ENCODE assay signal across 9 cellular contexts in genomic region chr18:45670281-45670962, GRCh38. TPM values are rescaled to one million over a fixed set of nuclear protein-coding genes. Genes with fewer than 3 reads are reported as not detected.
DNase-seq lines count a peak whose midpoint lies in the region; ATAC-seq and TF ChIP-seq lines count a peak whose summit lies in the region.
"Had no signal": no experiment of that assay in that cellular context is flagged by ENCODE, and none has a peak within 500 bp of the region (broad histone marks: within the 10 kb centered on the region; RNA-seq: fewer than 3 reads in every experiment).

No MANE protein-coding gene starts in this region.

- no peak for ATAC-seq in HG03025 (IDR thresholded peaks at IDR 0.05; ENCODE audit: low FRiP score, unreplicated experiment)

- H3K27me3 ChIP-seq in Caco-2 (replicated peaks; ENCODE audit: control insufficient read depth, insufficient read depth, low read length) = no peaks in the 10 kb centered on the region

- H3K4me3 Mint-ChIP-seq in Caco-2 (ENCODE audit: unreplicated experiment) = no peak overlapping the region

- H3K36me3 Mint-ChIP-seq in Caco-2 (ENCODE audit: insufficient read depth, unreplicated experiment) = no peaks in the 10 kb centered on the region

- no peaks in the 10 kb centered on the region for H3K27me3 Mint-ChIP-seq in Caco-2 (ENCODE audit: insufficient read depth, unreplicated experiment)

- H3K4me1 ChIP-seq in Caco-2 = no peaks in the 10 kb centered on the region

- TF ChIP-seq CTCF in Caco-2 (IDR thresholded peaks at IDR 0.05; ENCODE audit: insufficient read depth in 1 of 2, low read depth in 1 of 2, low read length in 1 of 2, severe bottlenecking in 1 of 2, unreplicated experiment in 1 of 2) = no peak

- H3K9me3 Mint-ChIP-seq in Caco-2 (ENCODE audit: unreplicated experiment) = no peaks in the 10 kb centered on the region

- H3K4me3 ChIP-seq in Caco-2 (ENCODE audit: low read depth, low read length) = no peak overlapping the region

- CTCF ChIA-PET in Caco-2 (lab: Charles Lee) = no interaction called here

- H3K9me3 ChIP-seq in Caco-2 = no peaks in the 10 kb centered on the region

- intact Hi-C loops in Caco-2 (cut with micrococcal nuclease; ENCODE audit: unreplicated experiment) = no loop called here

- DNase-seq in ELR (ENCODE audit: low read depth) (peak; percentile 45), KG1 (lab: John Stamatoyannopoulos, UW) (peak; percentile 29), activated T-cell treated with anti-CD3 and anti-CD28 coated beads for 4 hours (peak; percentile 38), kidney tubule cell (ENCODE audit: low spot score) (peak; percentile 53), amniotic stem cell (lab: John Stamatoyannopoulos, UW) (no peak), middle frontal gyrus (ENCODE audit: extremely low spot score, low spot score) (no peak), Caco-2 (no peak)

- POLR2A ChIA-PET in Caco-2 (lab: Charles Lee) = no interaction called here

- no peak overlapping the region for H3K27ac Mint-ChIP-seq in Caco-2 (ENCODE audit: unreplicated experiment)

- BruUV-seq in Caco-2 (replicated peaks; lab: Mats Ljungman, UMichigan) = no TSS peak

- no peaks in the 10 kb centered on the region for H3K4me1 Mint-ChIP-seq in Caco-2 (ENCODE audit: low read depth, unreplicated experiment)

- H3K36me3 ChIP-seq in Caco-2 (ENCODE audit: control insufficient read depth, insufficient read depth, low read length) = no peaks in the 10 kb centered on the region

RNA-seq across cellular contexts. Expression of gene SLC14A1, which starts 53.6 kb away (rescaled TPM):
- total RNA-seq in Caco-2 (2022) = not detected in 2 replicates

RNA-seq across cellular contexts. Expression of gene SLC14A2, which starts 55.1 kb away (rescaled TPM):
- 0.32 and 0.34 TPM in 2 replicates for total RNA-seq in Caco-2 (2022)
- total RNA-seq: temporal lobe had no signal

Comparison
In these comparisons a context has a peak if more than half of its experiments do, and no peak if none do; other contexts are left out.
1. DNase-seq: peak in ELR (single experiment), KG1 (single experiment), activated T-cell treated with anti-CD3 and anti-CD28 coated beads for 4 hours (single experiment) and kidney tubule cell (single experiment); none in amniotic stem cell (single experiment), middle frontal gyrus (single experiment) and Caco-2 (0 of 2).